Comparison of ENCODE assay signal across 14 cellular contexts in the genomic region with DNA sequence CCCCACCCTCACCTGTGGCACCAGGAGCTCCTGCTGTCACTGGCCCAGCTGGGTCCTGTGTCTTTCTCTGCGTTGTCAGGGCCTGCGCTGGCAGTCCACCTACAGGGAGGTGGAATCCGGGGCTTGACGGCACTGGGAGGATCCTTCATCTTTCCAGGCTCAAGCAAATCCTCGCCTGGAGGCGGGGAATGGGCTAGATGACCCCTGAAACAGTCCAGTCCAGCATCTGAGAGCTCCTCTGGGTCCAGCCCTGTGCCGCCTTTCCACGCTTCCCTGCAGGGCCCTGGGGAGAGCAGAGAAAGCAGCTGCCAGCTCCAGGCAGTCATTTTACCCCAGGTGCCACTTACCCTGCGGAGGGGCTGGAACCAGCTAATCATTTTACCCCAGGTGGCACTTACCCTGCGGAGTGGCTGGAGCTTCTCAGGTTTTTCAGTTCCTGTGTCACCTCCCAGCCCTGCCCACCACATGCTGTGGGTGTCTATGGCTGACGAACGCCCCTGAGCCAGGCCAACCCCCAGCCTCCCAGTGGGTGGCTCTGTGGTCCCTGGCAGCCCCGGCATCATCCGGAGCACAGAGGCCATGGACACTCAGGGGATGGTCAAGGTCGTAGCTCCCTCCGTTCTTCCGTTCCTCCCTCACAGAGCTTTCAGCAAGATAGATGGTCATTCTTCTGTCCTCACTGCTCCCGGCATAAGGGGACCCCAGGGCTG. TPM values are rescaled to one million over a fixed set of nuclear protein-coding genes. Genes with fewer than 3 reads are reported as not detected.
DNase-seq lines count a peak whose midpoint lies in the region; ATAC-seq and TF ChIP-seq lines count a peak whose summit lies in the region.
"Had no signal": no experiment of that assay in that cellular context is flagged by ENCODE, and none has a peak within 500 bp of the region (broad histone marks: within the 10 kb centered on the region; RNA-seq: fewer than 3 reads in every experiment).

No MANE protein-coding gene starts in this region.

- H3K4me1 ChIP-seq in fibroblast of lung (ENCODE audit: control insufficient read depth, extremely low read depth, insufficient read depth, low read length) = peaks cover 19% of the 10 kb centered on the region
- H3K4me1 ChIP-seq: psoas muscle had no signal

- peak overlapping the region; percentile 46 for H3K27ac Mint-ChIP-seq in stimulated activated memory B cell treated with anti-CD40 and anti-IgM and Interleukin-4, amounts not matched to agents 10 μg/mL and 1 μg/mL and 100 μg/mL, for 72 hours

- H3K4me3 Mint-ChIP-seq in stimulated activated memory B cell treated with anti-CD40 and anti-IgM and Interleukin-4, amounts not matched to agents 10 μg/mL and 1 μg/mL and 100 μg/mL, for 72 hours = peak overlapping the region; percentile 65

- H3K9ac ChIP-seq in fibroblast of lung (ENCODE audit: insufficient read depth, low read length) = no peak overlapping the region

- no peak for TF ChIP-seq CTCF in fibroblast of lung (conservative IDR thresholded peaks at IDR 0.05 in 1 of 2, IDR thresholded peaks at IDR 0.05 in 1 of 2; ENCODE audit: low read depth in 1 of 2, low read length in 2 of 2)

- H3K9me3 ChIP-seq in fibroblast of lung (ENCODE audit: control insufficient read depth, insufficient read depth, low read depth, low read length) = no peaks in the 10 kb centered on the region
- H3K9me3 ChIP-seq: psoas muscle, vagina had no signal

- H3K27me3 ChIP-seq in fibroblast of lung (ENCODE audit: control insufficient read depth, insufficient read depth, low read length) = peaks cover 5% of the 10 kb centered on the region
- H3K27me3 ChIP-seq: vagina had no signal

- peak overlapping the region; percentile 62 for H2AFZ ChIP-seq in fibroblast of lung (ENCODE audit: low read length)

- no peak for ATAC-seq in stimulated activated memory B cell treated with anti-CD40 and anti-IgM and Interleukin-4, amounts not matched to agents 10 μg/mL and 1 μg/mL and 100 μg/mL, for 72 hours
- ATAC-seq in HG02588 (IDR thresholded peaks at IDR 0.05; ENCODE audit: unreplicated experiment) (no peak), HG03342 (IDR thresholded peaks at IDR 0.05; ENCODE audit: unreplicated experiment) (no peak)
- ATAC-seq: psoas muscle had no signal

- H3K36me3 ChIP-seq in fibroblast of lung (ENCODE audit: control insufficient read depth, insufficient read depth, low read length) = no peaks in the 10 kb centered on the region
- H3K36me3 ChIP-seq: vagina had no signal

- no peaks in the 10 kb centered on the region for H4K20me1 ChIP-seq in fibroblast of lung (ENCODE audit: control insufficient read depth, extremely low read depth, insufficient read depth, low read length)

- H3K27ac ChIP-seq in fibroblast of lung (ENCODE audit: insufficient read depth, low read length) = peak overlapping the region; percentile 42
- H3K27ac ChIP-seq: psoas muscle, vagina had no signal

- H3K9me3 Mint-ChIP-seq in stimulated activated memory B cell treated with anti-CD40 and anti-IgM and Interleukin-4, amounts not matched to agents 10 μg/mL and 1 μg/mL and 100 μg/mL, for 72 hours = no peaks in the 10 kb centered on the region

- no peaks in the 10 kb centered on the region for H3K79me2 ChIP-seq in fibroblast of lung (ENCODE audit: control insufficient read depth, insufficient read depth, low read length)

- peak overlapping the region in 1 of 4 experiments; percentile 39 for H3K4me3 ChIP-seq in fibroblast of lung (replicated peaks in 1 of 4; ENCODE audit: control extremely low read depth in 1 of 4, insufficient read depth in 1 of 4, low read depth in 3 of 4, low read length in 4 of 4)
- H3K4me3 ChIP-seq: psoas muscle, vagina had no signal

- H3K27me3 Mint-ChIP-seq in stimulated activated memory B cell treated with anti-CD40 and anti-IgM and Interleukin-4, amounts not matched to agents 10 μg/mL and 1 μg/mL and 100 μg/mL, for 72 hours = peaks cover 42% of the 10 kb centered on the region

- H3K4me1 Mint-ChIP-seq in stimulated activated memory B cell treated with anti-CD40 and anti-IgM and Interleukin-4, amounts not matched to agents 10 μg/mL and 1 μg/mL and 100 μg/mL, for 72 hours = peaks cover 25% of the 10 kb centered on the region

- peak overlapping the region; percentile 75 for H3K4me2 ChIP-seq in fibroblast of lung (ENCODE audit: extremely low read depth, insufficient read depth, low read length)

- peak; percentile 54 for DNase-seq in activated CD8-positive, alpha-beta memory T cell treated with anti-CD3 and anti-CD28 coated beads, Interleukin-2, amount 50 U/mL, for 48 hours
- DNase-seq in activated CD8-positive, alpha-beta memory T cell treated with anti-CD3 and anti-CD28 coated beads, Interleukin-2, amount 50 U/mL, for 4 hours = no peak
- DNase-seq in NCI-H2227 (lab: John Stamatoyannopoulos, UW; ENCODE audit: unreplicated experiment) = peak; percentile 50
- no peak for DNase-seq in fibroblast of lung (ENCODE audit: low read depth in 2 of 2)
- DNase-seq in Ammon's horn (ENCODE audit: low spot score) = no peak
- DNase-seq: central memory CD4-positive, alpha-beta T cell; T1000 had no signal

- H3K36me3 Mint-ChIP-seq in stimulated activated memory B cell treated with anti-CD40 and anti-IgM and Interleukin-4, amounts not matched to agents 10 μg/mL and 1 μg/mL and 100 μg/mL, for 72 hours = no peaks in the 10 kb centered on the region

RNA-seq across cellular contexts. Expression of a gene that starts 17.9 kb away (rescaled TPM):
- total RNA-seq in fibroblast of lung = not detected in 2 replicates
- polyA plus RNA-seq in fibroblast of lung = not detected in 2 replicates
- not detected in 2 replicates for polyA plus RNA-seq in fibroblast of lung (2012)
- not detected in 2 replicates for polyA minus RNA-seq in fibroblast of lung (ENCODE audit: low replicate concordance)
- total RNA-seq: liver, RPMI7951 had no signal

RNA-seq across cellular contexts. Expression of a gene that starts 18.3 kb away (rescaled TPM):
- 11.3 and 15.0 TPM in 2 replicates for total RNA-seq in fibroblast of lung
- polyA plus RNA-seq in fibroblast of lung = 16.8 and 29.1 TPM in 2 replicates
- 15.2 and 28.7 TPM in 2 replicates for polyA plus RNA-seq in fibroblast of lung (2012)
- polyA minus RNA-seq in fibroblast of lung (ENCODE audit: low replicate concordance) = 18.3 TPM in 1 of 2 replicates, not detected in the other

RNA-seq across cellular contexts. Expression of a gene that starts 41.2 kb away (rescaled TPM):
- 1,128 and 1,135 TPM in 2 replicates for total RNA-seq in fibroblast of lung
- polyA plus RNA-seq in fibroblast of lung = 391 and 432 TPM in 2 replicates
- 173 and 206 TPM in 2 replicates for polyA plus RNA-seq in fibroblast of lung (2012)
- polyA minus RNA-seq in fibroblast of lung (ENCODE audit: low replicate concordance) = 35.0 and 56.4 TPM in 2 replicates

Comparison
In these comparisons a context has a peak if more than half of its experiments do, and no peak if none do; other contexts are left out.
1. DNase-seq: peak in activated CD8-positive, alpha-beta memory T cell treated with anti-CD3 and anti-CD28 coated beads, Interleukin-2, amount 50 U/mL, for 48 hours (single experiment) and NCI-H2227 (single experiment); none in activated CD8-positive, alpha-beta memory T cell treated with anti-CD3 and anti-CD28 coated beads, Interleukin-2, amount 50 U/mL, for 4 hours (single experiment), fibroblast of lung (0 of 2) and Ammon's horn (single experiment).